9 cellular contexts compared by ENCODE assay signal in the genomic region with DNA sequence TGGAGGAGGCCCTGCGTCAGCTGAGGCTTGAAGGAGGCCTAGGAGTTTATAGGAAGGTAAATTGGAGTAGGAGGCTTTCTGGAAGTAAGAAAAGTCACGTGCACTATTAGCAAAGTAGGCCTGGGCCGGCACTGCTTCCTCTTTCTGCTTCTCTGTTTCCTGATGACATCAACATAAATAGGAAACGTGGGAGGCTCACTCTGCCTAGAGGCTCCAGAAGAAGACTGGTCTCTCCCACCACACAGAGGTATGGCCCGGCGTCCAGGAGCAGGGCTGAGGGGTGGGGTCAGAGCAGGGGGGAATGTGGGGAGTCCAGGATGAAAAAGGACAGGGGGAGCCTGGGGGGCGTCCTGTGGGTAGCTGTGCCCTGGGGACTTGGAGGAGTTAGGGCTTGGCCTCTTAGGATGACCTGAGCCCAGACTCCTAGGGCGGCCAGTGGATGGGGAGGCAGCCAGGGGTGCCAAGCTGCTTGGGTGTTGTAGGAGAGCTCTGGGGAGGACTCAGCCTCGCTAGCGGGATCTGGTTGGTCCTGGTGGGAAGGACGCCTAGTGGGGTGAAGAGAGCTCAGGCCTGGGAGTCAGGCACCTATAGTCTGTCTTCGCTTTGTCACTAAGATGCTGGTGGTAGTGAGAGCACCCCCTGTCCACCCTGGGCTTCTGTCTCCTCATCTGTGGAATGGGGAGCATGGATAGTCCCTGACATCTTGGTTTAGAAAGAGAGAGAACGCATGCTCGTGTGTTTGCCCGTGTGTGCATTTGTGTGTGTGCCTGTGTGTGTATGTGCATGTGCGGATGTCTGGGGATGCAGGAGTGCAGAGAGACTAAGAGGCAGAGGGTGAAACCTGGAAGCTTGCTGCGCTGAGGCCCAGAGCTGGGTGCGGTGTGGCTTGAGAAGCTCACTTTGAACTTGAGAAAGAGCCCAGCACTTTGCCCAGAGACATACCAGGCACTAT. TPM values are rescaled to one million over a fixed set of nuclear protein-coding genes. Genes with fewer than 3 reads are reported as not detected.
A peak's percentile ranks its signal among the peaks of the same experiment; 100 is the strongest.
DNase-seq lines count a peak whose midpoint lies in the region; ATAC-seq, FAIRE-seq and TF ChIP-seq lines count a peak whose summit lies in the region.
"Had no signal": no experiment of that assay in that cellular context is flagged by ENCODE, and none has a peak within 500 bp of the region (broad histone marks: within the 10 kb centered on the region; RNA-seq: fewer than 3 reads in every experiment).

A gene (plus strand): TSS at position 198 of the 952 bp plus-strand sequence. CDS start 8,580 bp downstream, outside the sequence.

- peaks cover 31% of the 10 kb centered on the region for H3K27me3 ChIP-seq in left ventricle myocardium inferior (ENCODE audit: low read depth)
- H3K27me3 ChIP-seq in CD4-positive, alpha-beta memory T cell (ENCODE audit: insufficient read depth, low read length) = no peaks in the 10 kb centered on the region

- H3K36me3 ChIP-seq in left ventricle myocardium inferior = no peaks in the 10 kb centered on the region
- H3K36me3 ChIP-seq in CD4-positive, alpha-beta memory T cell (ENCODE audit: insufficient read depth, low read length) = no peaks in the 10 kb centered on the region

- peak within 1 kb of the TSS; percentile 66 for H3K27ac Mint-ChIP-seq in stimulated activated effector memory CD8-positive, alpha-beta T cell treated with anti-CD3 and anti-CD28 coated beads, Interleukin-12 subunit alpha, Interleukin-12 subunit beta, amount 100 ng/mL, for 72 hours
- peak within 1 kb of the TSS in 1 of 7 donors; percentile 24 for H3K27ac Mint-ChIP-seq in CD4-positive, alpha-beta memory T cell

- peaks cover 5 to 16% of the 10 kb centered on the region in 2 donors for H3K27me3 Mint-ChIP-seq in CD4-positive, alpha-beta memory T cell

- H3K4me1 Mint-ChIP-seq in stimulated activated effector memory CD8-positive, alpha-beta T cell treated with anti-CD3 and anti-CD28 coated beads, Interleukin-12 subunit alpha, Interleukin-12 subunit beta, amount 100 ng/mL, for 72 hours = no peaks in the 10 kb centered on the region
- peaks cover 0 to 4% (median 0%) of the 10 kb centered on the region in 4 donors for H3K4me1 Mint-ChIP-seq in CD4-positive, alpha-beta memory T cell

- CTCF ChIA-PET in CD4-positive, alpha-beta memory T cell (lab: Charles Lee; ENCODE audit: partially characterized antibody) = interaction anchor here (1.6 kb wide), 1 partner anchor 60 kb away, joined by 3 read pairs; no protein-coding TSS in a partner anchor

- TF ChIP-seq CTCF in left ventricle myocardium inferior (IDR thresholded peaks at IDR 0.05; ENCODE audit: borderline replicate concordance) = no peak

- TF ChIP-seq POLR2A in H54 (IDR thresholded peaks at IDR 0.05; ENCODE audit: low read depth, low read length) = no peak

- no peaks in the 10 kb centered on the region for H3K4me1 ChIP-seq in left ventricle myocardium inferior
- no peaks in the 10 kb centered on the region for H3K4me1 ChIP-seq in CD4-positive, alpha-beta memory T cell (ENCODE audit: insufficient read depth, low read length)

- peaks cover 3% of the 10 kb centered on the region for H3K9me3 ChIP-seq in left ventricle myocardium inferior (replicated peaks)
- no peaks in the 10 kb centered on the region for H3K9me3 ChIP-seq in CD4-positive, alpha-beta memory T cell (ENCODE audit: control insufficient read depth in 1 of 2, low read length in 2 of 2)

- intact Hi-C loops in left ventricle myocardium inferior (cut with micrococcal nuclease) = no loop called here
- intact Hi-C loops in CD4-positive, alpha-beta memory T cell (cut with micrococcal nuclease) = no loop called here

- peak; percentile 51 for DNase-seq in SIG-M5 (lab: John Stamatoyannopoulos, UW)
- DNase-seq in left ventricle myocardium inferior = peak; percentile 43
- no peak for DNase-seq in stimulated activated effector memory CD8-positive, alpha-beta T cell treated with anti-CD3 and anti-CD28 coated beads, Interleukin-12 subunit alpha, Interleukin-12 subunit beta, amount 100 ng/mL, for 72 hours (ENCODE audit: low spot score in 2 of 2)
- no peak for DNase-seq in CD4-positive, alpha-beta memory T cell
- no peak for DNase-seq in H54 (ENCODE audit: insufficient read length, low spot score)
- DNase-seq: T1000 had no signal

- peak within 1 kb of the TSS; percentile 51 for H3K4me3 ChIP-seq in left ventricle myocardium inferior
- H3K4me3 ChIP-seq in CD4-positive, alpha-beta memory T cell (ENCODE audit: low read length in 2 of 2) = no peak within 1 kb of the TSS

- no peaks in the 10 kb centered on the region for H3K9me3 Mint-ChIP-seq in stimulated activated effector memory CD8-positive, alpha-beta T cell treated with anti-CD3 and anti-CD28 coated beads, Interleukin-12 subunit alpha, Interleukin-12 subunit beta, amount 100 ng/mL, for 72 hours
- no peaks in the 10 kb centered on the region for H3K9me3 Mint-ChIP-seq in CD4-positive, alpha-beta memory T cell

- ATAC-seq in GM21737 (IDR thresholded peaks at IDR 0.05; ENCODE audit: unreplicated experiment) (peak; percentile 68), HG03571 (IDR thresholded peaks at IDR 0.05; ENCODE audit: unreplicated experiment) (no peak), GM21528 (IDR thresholded peaks at IDR 0.05; ENCODE audit: low FRiP score, unreplicated experiment) (no peak)
- no peak for ATAC-seq in stimulated activated effector memory CD8-positive, alpha-beta T cell treated with anti-CD3 and anti-CD28 coated beads, Interleukin-12 subunit alpha, Interleukin-12 subunit beta, amount 100 ng/mL, for 72 hours

- FAIRE-seq in H54 (lab: Jason Lieb, UNC) = no peak

- POLR2A ChIA-PET in CD4-positive, alpha-beta memory T cell (lab: Charles Lee; ENCODE audit: partially characterized antibody) = no interaction called here

- peak within 1 kb of the TSS; percentile 24 for H3K4me3 Mint-ChIP-seq in stimulated activated effector memory CD8-positive, alpha-beta T cell treated with anti-CD3 and anti-CD28 coated beads, Interleukin-12 subunit alpha, Interleukin-12 subunit beta, amount 100 ng/mL, for 72 hours
- peak within 1 kb of the TSS in 1 of 8 donors; percentile 42 for H3K4me3 Mint-ChIP-seq in CD4-positive, alpha-beta memory T cell

- H3K36me3 Mint-ChIP-seq in stimulated activated effector memory CD8-positive, alpha-beta T cell treated with anti-CD3 and anti-CD28 coated beads, Interleukin-12 subunit alpha, Interleukin-12 subunit beta, amount 100 ng/mL, for 72 hours = no peaks in the 10 kb centered on the region
- H3K36me3 Mint-ChIP-seq in CD4-positive, alpha-beta memory T cell = no peaks in the 10 kb centered on the region

- H3K27ac ChIP-seq in left ventricle myocardium inferior (replicated peaks) = peak within 1 kb of the TSS; percentile 48
- H3K27ac ChIP-seq in CD4-positive, alpha-beta memory T cell (ENCODE audit: low read depth, low read length) = no peak within 1 kb of the TSS

RNA-seq across cellular contexts. Expression of the gene that starts here (rescaled TPM):
- 2.8 TPM for total RNA-seq in left ventricle myocardium inferior
- total RNA-seq in CD4-positive, alpha-beta memory T cell = 1 to 10 TPM; 1.2 TPM
- under 1 TPM in 1 of 2 donors, not detected in 1; 0.34 TPM for polyA plus RNA-seq in CD4-positive, alpha-beta memory T cell

Comparison
In these comparisons a context has a peak if more than half of its experiments do, and no peak if none do; other contexts are left out.
1. DNase-seq: peak in SIG-M5 (single experiment) and left ventricle myocardium inferior (single experiment); none in stimulated activated effector memory CD8-positive, alpha-beta T cell treated with anti-CD3 and anti-CD28 coated beads, Interleukin-12 subunit alpha, Interleukin-12 subunit beta, amount 100 ng/mL, for 72 hours (0 of 2), CD4-positive, alpha-beta memory T cell (0 of 5) and H54 (single experiment).